In genomic region chr20:2249935-2250334, GRCh38 we compare ENCODE assay signal across 34 cellular contexts. TPM values are rescaled to one million over a fixed set of nuclear protein-coding genes. Genes with fewer than 3 reads are reported as not detected.
"Had no signal": no experiment of that assay in that cellular context is flagged by ENCODE, and none has a peak within 500 bp of the region (broad histone marks: within the 10 kb centered on the region; RNA-seq: fewer than 3 reads in every experiment).

No MANE protein-coding gene starts in this region.

- FAIRE-seq: endometrium, islet of Langerhans, keratinocyte had no signal

- H3K4me1 Mint-ChIP-seq: naive thymus-derived CD8-positive, alpha-beta T cell had no signal

- DNase-seq: colonic mucosa; cortex of kidney; effector CD8-positive, alpha-beta T cell; effector memory CD8-positive, alpha-beta T cell; endodermal cell; erythroblast; esophagus squamous epithelium; foreskin fibroblast; foreskin melanocyte; gastrocnemius medialis; glutamatergic neuron; head of caudate nucleus; heart right ventricle; hippocampal formation; left cardiac atrium; left ventricle myocardium inferior; lower lobe of right lung; mesenchymal stem cell; mucosa of descending colon; naive B cell; naive thymus-derived CD8-positive, alpha-beta T cell had no signal

- H3K4me1 ChIP-seq: colonic mucosa, gastrocnemius medialis, left ventricle myocardium inferior, lower lobe of right lung had no signal

- H3K27ac Mint-ChIP-seq: dendritic cell treated with granulocyte-macrophage colony-stimulating factor and Interleukin-4, amounts not matched to agents 40 ng/mL and 50 ng/mL, for 4 days; effector memory CD8-positive, alpha-beta T cell; endodermal cell; mesothelial cell of epicardium; naive B cell; naive thymus-derived CD8-positive, alpha-beta T cell had no signal

- H3K9me3 Mint-ChIP-seq: dendritic cell treated with granulocyte-macrophage colony-stimulating factor and Interleukin-4, amounts not matched to agents 40 ng/mL and 50 ng/mL, for 4 days; effector memory CD8-positive, alpha-beta T cell; endodermal cell; mesothelial cell of epicardium; naive B cell; naive thymus-derived CD8-positive, alpha-beta T cell had no signal

- H3K27me3 ChIP-seq: colonic mucosa, esophagus squamous epithelium, gastrocnemius medialis had no signal

- ATAC-seq: effector memory CD8-positive, alpha-beta T cell; esophagus mucosa; gastrocnemius medialis; heart right ventricle; left cardiac atrium; lower lobe of right lung; mucosa of descending colon; naive thymus-derived CD8-positive, alpha-beta T cell had no signal

- H3K36me3 ChIP-seq: colonic mucosa, esophagus squamous epithelium, gastrocnemius medialis, heart right ventricle, left ventricle myocardium inferior, lower lobe of right lung had no signal

- H3K4me3 ChIP-seq: colonic mucosa, esophagus squamous epithelium, gastrocnemius medialis, heart right ventricle, left ventricle myocardium inferior, lower lobe of right lung, mucosa of descending colon had no signal

- H3K4me3 Mint-ChIP-seq: dendritic cell treated with granulocyte-macrophage colony-stimulating factor and Interleukin-4, amounts not matched to agents 40 ng/mL and 50 ng/mL, for 4 days; effector memory CD8-positive, alpha-beta T cell; endodermal cell; mesothelial cell of epicardium; naive B cell; naive thymus-derived CD8-positive, alpha-beta T cell had no signal

- H3K36me3 Mint-ChIP-seq: mesothelial cell of epicardium; naive B cell; naive thymus-derived CD8-positive, alpha-beta T cell had no signal

- H3K9me3 ChIP-seq: colonic mucosa, esophagus squamous epithelium, gastrocnemius medialis, heart right ventricle, left ventricle myocardium inferior, lower lobe of right lung, mucosa of descending colon had no signal

- H3K27ac ChIP-seq: colonic mucosa, epithelial cell of prostate, esophagus squamous epithelium, gastrocnemius medialis, heart right ventricle, left ventricle myocardium inferior, lower lobe of right lung had no signal

RNA-seq across cellular contexts. Expression of gene TGM3, which starts 45.9 kb away (rescaled TPM):
- total RNA-seq: dermis microvascular lymphatic vessel endothelial cell; gastrocnemius medialis; glomerular endothelial cell; heart right ventricle; kidney epithelial cell; left cardiac atrium; left ventricle myocardium inferior; lung microvascular endothelial cell; mesenteric fat pad; myocyte; naive thymus-derived CD8-positive, alpha-beta T cell had no signal
- polyA plus RNA-seq: naive thymus-derived CD8-positive, alpha-beta T cell had no signal
